In the genomic region with DNA sequence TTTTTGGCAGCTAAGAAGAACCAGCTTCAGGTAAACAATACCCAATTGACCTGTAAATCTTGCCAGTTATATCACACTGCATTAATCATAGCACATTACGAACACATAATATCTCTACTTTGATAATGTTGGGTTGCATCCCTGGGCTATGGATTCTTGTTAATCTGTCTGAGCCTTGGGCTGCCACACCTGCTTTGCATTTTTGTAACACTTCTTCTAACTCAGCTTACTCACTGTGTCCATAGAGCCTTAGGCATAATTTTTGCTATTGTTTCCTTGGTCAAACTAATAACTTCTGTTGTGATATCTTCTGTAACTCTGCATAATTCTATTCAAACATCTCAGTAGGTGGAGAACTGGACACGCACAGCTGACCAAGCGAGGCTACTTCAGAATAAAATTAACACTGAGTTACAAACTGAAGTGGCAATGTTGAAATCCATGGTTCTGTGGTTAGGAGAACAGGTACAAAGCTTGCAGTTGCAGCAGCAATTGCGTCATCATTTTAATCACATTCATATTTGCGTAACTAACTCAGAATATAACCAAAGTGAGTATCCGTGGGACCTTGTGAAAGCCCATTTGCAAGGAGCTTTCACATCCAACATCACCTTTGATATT, we compare ENCODE assay signal across 27 cellular contexts. TPM values are rescaled to one million over a fixed set of nuclear protein-coding genes. Genes with fewer than 3 reads are reported as not detected.
DNase-seq lines count a peak whose midpoint lies in the region; FAIRE-seq and TF ChIP-seq lines count a peak whose summit lies in the region.
"Had no signal": no experiment of that assay in that cellular context is flagged by ENCODE, and none has a peak within 500 bp of the region (broad histone marks: within the 10 kb centered on the region; RNA-seq: fewer than 3 reads in every experiment).

No MANE protein-coding gene starts in this region.

- no peaks in the 10 kb centered on the region for H3K9me3 ChIP-seq in neural progenitor cell (ENCODE audit: low read depth)
- peaks cover 42% of the 10 kb centered on the region for H3K9me3 ChIP-seq in Caco-2

- no peak overlapping the region for H3K9ac ChIP-seq in neural progenitor cell
- H3K9ac ChIP-seq: BLaER1 treated with 17β-estradiol and CSF1 and Interleukin-3, amounts not matched to agents 10 nM and 100 nM had no signal

- intact Hi-C loops in Caco-2 (cut with micrococcal nuclease; ENCODE audit: unreplicated experiment): no loop called here

- DNase-seq in Caki2 (ENCODE audit: low read depth) (peak; percentile 19), MV-4-11 (lab: John Stamatoyannopoulos, UW) (peak; percentile 77), bronchial epithelial cell (ENCODE audit: low read depth) (peak; percentile 38), kidney tubule cell (ENCODE audit: low spot score) (peak; percentile 75), NCI-H524 treated with DMSO at 0.1 percent for 48 hours (lab: John Stamatoyannopoulos, UW) (no peak), neural progenitor cell (ENCODE audit: low spot score) (no peak), Caco-2 (no peak), NCI-H1092 treated with DMSO at 0.1 percent for 48 hours (lab: John Stamatoyannopoulos, UW) (no peak)
- DNase-seq: ACHN; activated CD4-positive, alpha-beta T cell treated with anti-CD3 and anti-CD28 coated beads for 36 hours; activated gamma-delta T cell treated with Interleukin-2 at 50 U/mL for 16 hours; activated T-cell treated with anti-CD3 and anti-CD28 coated beads, Interleukin-2, amount 50 U/mL, for 24 hours; adrenal gland; H7; heart left ventricle; NCI-H1436; NCI-H510A; stimulated activated CD4-positive, alpha-beta T cell treated with anti-CD3 and anti-CD28 coated beads, Interleukin-4, amount 100 ng/mL, for 1 hour; uterus had no signal

- CTCF ChIA-PET in Caco-2 (lab: Charles Lee): no interaction called here

- peaks cover 6% of the 10 kb centered on the region for H3K27me3 Mint-ChIP-seq in neural progenitor cell (ENCODE audit: insufficient read depth, low read depth)
- no peaks in the 10 kb centered on the region for H3K27me3 Mint-ChIP-seq in Caco-2 (ENCODE audit: insufficient read depth, unreplicated experiment)
- H3K27me3 Mint-ChIP-seq: activated CD4-positive, alpha-beta T cell treated with anti-CD3 and anti-CD28 coated beads for 36 hours; activated T-cell treated with anti-CD3 and anti-CD28 coated beads, Interleukin-2, amount 50 U/mL, for 24 hours; dendritic cell treated with granulocyte-macrophage colony-stimulating factor and Interleukin-4, amounts not matched to agents 40 ng/mL and 50 ng/mL, for 4 days; stimulated activated memory B cell treated with anti-CD40 and anti-IgM and Interleukin-4, amounts not matched to agents 10 μg/mL and 1 μg/mL and 100 μg/mL, for 72 hours had no signal

- BruUV-seq in Caco-2 (replicated peaks; lab: Mats Ljungman, UMichigan): no TSS peak

- no peak overlapping the region for H3K4me3 Mint-ChIP-seq in neural progenitor cell
- H3K4me3 Mint-ChIP-seq in Caco-2 (ENCODE audit: unreplicated experiment): no peak overlapping the region
- H3K4me3 Mint-ChIP-seq: activated CD4-positive, alpha-beta T cell treated with anti-CD3 and anti-CD28 coated beads for 36 hours; activated T-cell treated with anti-CD3 and anti-CD28 coated beads, Interleukin-2, amount 50 U/mL, for 24 hours; dendritic cell treated with granulocyte-macrophage colony-stimulating factor and Interleukin-4, amounts not matched to agents 40 ng/mL and 50 ng/mL, for 4 days; stimulated activated memory B cell treated with anti-CD40 and anti-IgM and Interleukin-4, amounts not matched to agents 10 μg/mL and 1 μg/mL and 100 μg/mL, for 72 hours; T-helper 1 cell treated with Interleukin-12 subunit alpha and Interleukin-12 subunit beta and Interleukin-4 antibody, amounts not matched to agents 30 μg/mL and 1 μg/mL, for 36 hours had no signal

- H3K36me3 ChIP-seq in bronchial epithelial cell (ENCODE audit: control insufficient read depth, insufficient read depth, low read length): peaks cover 1% of the 10 kb centered on the region
- no peaks in the 10 kb centered on the region for H3K36me3 ChIP-seq in neural progenitor cell
- H3K36me3 ChIP-seq in Caco-2 (ENCODE audit: control insufficient read depth, insufficient read depth, low read length): no peaks in the 10 kb centered on the region
- H3K36me3 ChIP-seq: adrenal gland, uterus had no signal

- H3K36me3 Mint-ChIP-seq in neural progenitor cell (peaks cover 37% of the 10 kb centered on the region), Caco-2 (ENCODE audit: insufficient read depth, unreplicated experiment) (peaks cover 8% of the 10 kb centered on the region)

- H3K9me3 Mint-ChIP-seq in neural progenitor cell (peaks cover 66% of the 10 kb centered on the region), Caco-2 (ENCODE audit: unreplicated experiment) (peaks cover 21% of the 10 kb centered on the region)

- POLR2A ChIA-PET in Caco-2 (lab: Charles Lee): no interaction called here

- no peak overlapping the region for H3K27ac ChIP-seq in neural progenitor cell
- H3K27ac ChIP-seq: adrenal gland, heart left ventricle, SK-N-MC, uterus had no signal

- H3K79me2 ChIP-seq in neural progenitor cell (ENCODE audit: low read depth): peaks cover 2% of the 10 kb centered on the region

- H3K4me2 ChIP-seq in neural progenitor cell: no peak overlapping the region
- H3K4me2 ChIP-seq: BLaER1 treated with 17β-estradiol and CSF1 and Interleukin-3, amounts not matched to agents 10 nM and 100 nM had no signal

- no peak for FAIRE-seq in bronchial epithelial cell (lab: Jason Lieb, UNC)
- FAIRE-seq: endometrium, GM12892, HTR-8/SVneo had no signal

- no peaks in the 10 kb centered on the region for H3F3A ChIP-seq in neural progenitor cell (ENCODE audit: low read depth)

- no peaks in the 10 kb centered on the region for H3K4me1 ChIP-seq in neural progenitor cell
- H3K4me1 ChIP-seq in Caco-2: no peaks in the 10 kb centered on the region
- H3K4me1 ChIP-seq: uterus had no signal

- H3K4me1 Mint-ChIP-seq in neural progenitor cell (no peaks in the 10 kb centered on the region), Caco-2 (ENCODE audit: low read depth, unreplicated experiment) (no peaks in the 10 kb centered on the region)
- H3K4me1 Mint-ChIP-seq: stimulated activated memory B cell treated with anti-CD40 and anti-IgM and Interleukin-4, amounts not matched to agents 10 μg/mL and 1 μg/mL and 100 μg/mL, for 72 hours had no signal

- in situ Hi-C loops in Caki2 (cut with HindIII; ENCODE audit: low pct_unique_long_range_greater_than_20kb, low sequenced_read_pairs): no loop called here

- no peaks in the 10 kb centered on the region for H4K20me1 ChIP-seq in neural progenitor cell (ENCODE audit: low read depth)
- H4K20me1 ChIP-seq: BLaER1 treated with 17β-estradiol and CSF1 and Interleukin-3, amounts not matched to agents 10 nM and 100 nM had no signal

- no peak for TF ChIP-seq CTCF in bronchial epithelial cell (IDR thresholded peaks at IDR 0.05; ENCODE audit: insufficient read depth, low read length, severe bottlenecking)
- TF ChIP-seq CTCF in neural progenitor cell (IDR thresholded peaks at IDR 0.05): no peak
- no peak for TF ChIP-seq CTCF in Caco-2 (IDR thresholded peaks at IDR 0.05; ENCODE audit: insufficient read depth in 1 of 2, low read depth in 1 of 2, low read length in 1 of 2, severe bottlenecking in 1 of 2, unreplicated experiment in 1 of 2)

- H3K27ac Mint-ChIP-seq in neural progenitor cell (no peak overlapping the region), Caco-2 (ENCODE audit: unreplicated experiment) (no peak overlapping the region)
- H3K27ac Mint-ChIP-seq: activated CD4-positive, alpha-beta T cell treated with anti-CD3 and anti-CD28 coated beads for 36 hours; activated T-cell treated with anti-CD3 and anti-CD28 coated beads, Interleukin-2, amount 50 U/mL, for 24 hours; dendritic cell treated with granulocyte-macrophage colony-stimulating factor and Interleukin-4, amounts not matched to agents 40 ng/mL and 50 ng/mL, for 4 days; stimulated activated memory B cell treated with anti-CD40 and anti-IgM and Interleukin-4, amounts not matched to agents 10 μg/mL and 1 μg/mL and 100 μg/mL, for 72 hours; T-helper 1 cell treated with Interleukin-12 subunit alpha and Interleukin-12 subunit beta and Interleukin-4 antibody, amounts not matched to agents 30 μg/mL and 1 μg/mL, for 36 hours had no signal

- H2AFZ ChIP-seq in neural progenitor cell (replicated peaks): no peak overlapping the region

- H3K27me3 ChIP-seq in bronchial epithelial cell (ENCODE audit: control insufficient read depth, insufficient read depth, low read length) (no peaks in the 10 kb centered on the region), neural progenitor cell (no peaks in the 10 kb centered on the region), Caco-2 (replicated peaks; ENCODE audit: control insufficient read depth, insufficient read depth, low read length) (no peaks in the 10 kb centered on the region)
- H3K27me3 ChIP-seq: adrenal gland; BLaER1 treated with 17β-estradiol and CSF1 and Interleukin-3, amounts not matched to agents 10 nM and 100 nM; heart left ventricle; uterus had no signal

- H3K4me3 ChIP-seq in bronchial epithelial cell (ENCODE audit: low read depth, low read length) (no peak overlapping the region), neural progenitor cell (no peak overlapping the region), Caco-2 (ENCODE audit: low read depth, low read length) (no peak overlapping the region)
- H3K4me3 ChIP-seq: adrenal gland, heart left ventricle, SK-N-MC, uterus had no signal

RNA-seq across cellular contexts. Expression of a gene that starts 6.4 kb away (rescaled TPM):
- 3.0 and 6.7 TPM in 2 replicates for total RNA-seq in Caki2 (2014; rRNA removed; shearing (Covaris generic); ENCODE audit: low replicate concordance)
- total RNA-seq in bronchial epithelial cell: 11.6 TPM in 2 replicates
- 4.6 and 7.3 TPM in 2 replicates for total RNA-seq in neural progenitor cell (ENCODE audit: low replicate concordance)
- total RNA-seq in Caco-2 (2022): 2.5 and 2.6 TPM in 2 replicates

RNA-seq across cellular contexts. Expression of a gene that starts 27.8 kb away (rescaled TPM):
- total RNA-seq in Caki2 (2014; rRNA removed; shearing (Covaris generic); ENCODE audit: low replicate concordance): 1.3 and 5.2 TPM in 2 replicates
- total RNA-seq in bronchial epithelial cell: 9.0 and 12.4 TPM in 2 replicates
- 15.9 and 31.4 TPM in 2 replicates for total RNA-seq in neural progenitor cell (ENCODE audit: low replicate concordance)
- total RNA-seq in Caco-2 (2022): 5.2 and 7.1 TPM in 2 replicates

RNA-seq across cellular contexts. Expression of a gene that starts 48.0 kb away (rescaled TPM):
- 6.6 and 8.7 TPM in 2 replicates for total RNA-seq in Caki2 (2014; rRNA removed; shearing (Covaris generic); ENCODE audit: low replicate concordance)
- total RNA-seq in bronchial epithelial cell (8.1 and 9.0 TPM in 2 replicates), neural progenitor cell (ENCODE audit: low replicate concordance) (19.1 and 21.5 TPM in 2 replicates), Caco-2 (2022) (7.8 and 8.7 TPM in 2 replicates)

RNA-seq across cellular contexts. Expression of a gene that starts 53.0 kb away (rescaled TPM):
- total RNA-seq in Caki2 (2014; rRNA removed; shearing (Covaris generic); ENCODE audit: low replicate concordance): 0.78 and 4.4 TPM in 2 replicates
- 6.8 and 8.3 TPM in 2 replicates for total RNA-seq in bronchial epithelial cell
- total RNA-seq in neural progenitor cell (ENCODE audit: low replicate concordance): 10.4 and 11.7 TPM in 2 replicates
- total RNA-seq in Caco-2 (2022): 1.3 and 2.2 TPM in 2 replicates

Comparison
In these comparisons a context has a peak if more than half of its experiments do, and no peak if none do; other contexts are left out.
1. DNase-seq: peak in Caki2 (single experiment), MV-4-11 (single experiment), bronchial epithelial cell (single experiment) and kidney tubule cell (single experiment); none in NCI-H524 treated with DMSO at 0.1 percent for 48 hours (single experiment), neural progenitor cell (single experiment), Caco-2 (0 of 2) and NCI-H1092 treated with DMSO at 0.1 percent for 48 hours (single experiment).